In the genomic region with DNA sequence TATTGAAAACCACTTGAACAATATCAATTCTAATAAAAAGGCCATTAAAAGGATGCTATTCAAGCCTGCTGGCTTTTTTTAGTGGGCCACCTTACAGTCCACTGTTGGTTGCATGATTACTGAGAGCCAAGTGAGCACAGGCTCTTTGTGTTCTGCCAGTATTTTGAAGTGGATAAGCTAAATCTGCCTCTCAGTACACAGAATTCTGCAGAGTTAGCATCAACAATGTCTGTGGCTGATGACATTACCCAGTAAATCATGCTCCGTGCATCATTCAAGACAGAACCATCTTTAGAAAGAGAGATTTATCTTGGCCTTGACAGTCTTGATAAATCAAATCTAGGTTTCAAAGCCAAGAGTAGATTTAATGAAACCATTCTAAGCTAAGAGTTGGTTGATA, we compare ENCODE assay signal across 35 cellular contexts.
"Had no signal": no experiment of that assay in that cellular context is flagged by ENCODE, and none has a peak within 500 bp of the region (broad histone marks: within the 10 kb centered on the region; RNA-seq: fewer than 3 reads in every experiment).

No MANE protein-coding gene starts in this region.

- H3K27ac ChIP-seq: adrenal gland, Peyer's patch, VCaP had no signal

- H3K27me3 ChIP-seq: adrenal gland, Peyer's patch had no signal

- ATAC-seq: activated naive CD4-positive, alpha-beta T cell treated with anti-CD3 and anti-CD28 coated beads, Interleukin-2, amount 50 U/mL, for 72 hours; activated T-cell treated with anti-CD3 and anti-CD28 coated beads, Interleukin-2, amount 50 U/mL, for 4 hours; PC-3 had no signal

- DNase-seq: activated B cell treated with CpG ODN at 0.5 μM for 24 hours; activated CD4-positive, alpha-beta memory T cell treated with anti-CD3 and anti-CD28 coated beads for 36 hours; activated CD4-positive, alpha-beta T cell treated with anti-CD3 and anti-CD28 coated beads for 4 hours; activated CD4-positive, alpha-beta T cell treated with anti-CD3 and anti-CD28 coated beads, Interleukin-2, amount 50 U/mL, for 1 hour; activated CD4-positive, CD25-positive, alpha-beta regulatory T cell treated with anti-CD3 and anti-CD28 coated beads, Interleukin-2, amount 50 U/mL, for 72 hours; activated CD8-positive, alpha-beta memory T cell treated with anti-CD3 and anti-CD28 coated beads, Interleukin-2, amount 50 U/mL, for 4 hours; activated gamma-delta T cell treated with Interleukin-2 at 50 U/mL for 16 hours; activated naive CD4-positive, alpha-beta T cell treated with anti-CD3 and anti-CD28 coated beads for 36 hours; activated T-cell treated with anti-CD3 and anti-CD28 coated beads for 4 hours; activated T-cell treated with anti-CD3 and anti-CD28 coated beads, Interleukin-2, amount 50 U/mL, for 4 hours; adrenal gland; Kasumi-1; KG1; MM.1S; MV-4-11; NCI-H1092; NCI-H1436 treated with DMSO at 0.1 percent for 48 hours; NCI-H1694 treated with DMSO at 0.1 percent for 48 hours; NCI-H2029; NCI-H2171 treated with DMSO at 0.1 percent for 48 hours; NCI-H226; NCI-H446 treated with DMSO at 0.1 percent for 48 hours; NCI-H524; NCI-H69; NCI-H82; NK-92 treated with Interleukin-12 subunit alpha and Interleukin-12 subunit beta, amount 100 ng/mL, for 24 hours; PC-3; Peyer's patch; RPMI8226; SW 1271; T-helper 1 cell; T-helper 2 cell; T-helper 9 cell had no signal

- H3K4me1 ChIP-seq: adrenal gland, Peyer's patch had no signal

- H3K36me3 ChIP-seq: adrenal gland, Peyer's patch had no signal

- H3K4me3 ChIP-seq: adrenal gland, Peyer's patch had no signal

- H3K9me3 ChIP-seq: adrenal gland, Peyer's patch had no signal
